8 cellular contexts compared by ENCODE assay signal in genomic region chr5:135829681-135830383, GRCh38. TPM values are rescaled to one million over a fixed set of nuclear protein-coding genes. Genes with fewer than 3 reads are reported as not detected.
DNase-seq lines count a peak whose midpoint lies in the region; ATAC-seq and TF ChIP-seq lines count a peak whose summit lies in the region.

No MANE protein-coding gene starts in this region.

- CTCF ChIA-PET in activated CD8-positive, alpha-beta memory T cell treated with anti-CD3 and anti-CD28 coated beads, Interleukin-2, amount 10 ng/mL, durations not matched to agents 7 days and 5 days (lab: Charles Lee) = interaction anchor here (0.9 to 2.7 kb wide), 10 partner anchors 9 to 364 kb away, joined by 3 to 27 read pairs (median 4); no protein-coding TSS in a partner anchor

- WGBS in GM23248 (ENCODE audit: low coverage in 1 of 2, low lambda C conversion rate in 2 of 2, missing lambda C conversion rate in 2 of 2), 2 experiments = 21 to 22% methylated on average over 19 of the region's 19 CpGs
- 27 to 44% methylated on average over 2 to 11 of the region's 19 CpGs for WGBS in gastroesophageal sphincter (ENCODE audit: low coverage in 1 of 2), 2 donors

- H3K36me3 ChIP-seq in GM23248 (ENCODE audit: low read depth) = no peaks in the 10 kb centered on the region
- no peaks in the 10 kb centered on the region for H3K36me3 ChIP-seq in gastroesophageal sphincter

- H3K27me3 Mint-ChIP-seq in activated CD8-positive, alpha-beta memory T cell treated with anti-CD3 and anti-CD28 coated beads, Interleukin-2, amount 10 ng/mL, durations not matched to agents 7 days and 5 days = peaks cover 29% of the 10 kb centered on the region

- peak; percentile 76 for DNase-seq in COR-L47 (lab: John Stamatoyannopoulos, UW)
- DNase-seq in GM23248 = peak; percentile 86
- peak; percentile 45 for DNase-seq in NCI-H2227 treated with DMSO at 0.1 percent for 48 hours (lab: John Stamatoyannopoulos, UW)
- DNase-seq in activated CD8-positive, alpha-beta memory T cell treated with anti-CD3 and anti-CD28 coated beads, Interleukin-2, amount 10 ng/mL, durations not matched to agents 7 days and 5 days = peak; percentile 54
- DNase-seq in pons (ENCODE audit: low spot score) = peak; percentile 61

- no peak overlapping the region for H3K4me2 ChIP-seq in GM23248 (ENCODE audit: unreplicated experiment)

- H3K4me1 ChIP-seq in GM23248 (ENCODE audit: insufficient read depth) (no peaks in the 10 kb centered on the region), gastroesophageal sphincter (peaks cover 0 to 17% (median 5%) of the 10 kb centered on the region in 3 donors)

- no peaks in the 10 kb centered on the region for H3F3A ChIP-seq in GM23248 (ENCODE audit: insufficient read depth)

- no peak overlapping the region for H2AFZ ChIP-seq in GM23248

- peaks cover 39% of the 10 kb centered on the region for H3K27me3 ChIP-seq in GM23248 (replicated peaks; ENCODE audit: insufficient read depth)
- peaks cover 49% of the 10 kb centered on the region for H3K27me3 ChIP-seq in gastroesophageal sphincter

- H3K79me2 ChIP-seq in GM23248 (ENCODE audit: insufficient read depth) = no peaks in the 10 kb centered on the region

- no peaks in the 10 kb centered on the region for H3K4me1 Mint-ChIP-seq in activated CD8-positive, alpha-beta memory T cell treated with anti-CD3 and anti-CD28 coated beads, Interleukin-2, amount 10 ng/mL, durations not matched to agents 7 days and 5 days

- no peaks in the 10 kb centered on the region for H4K20me1 ChIP-seq in GM23248 (ENCODE audit: insufficient read depth)

- H3K36me3 Mint-ChIP-seq in activated CD8-positive, alpha-beta memory T cell treated with anti-CD3 and anti-CD28 coated beads, Interleukin-2, amount 10 ng/mL, durations not matched to agents 7 days and 5 days = no peaks in the 10 kb centered on the region

- H3K9me3 Mint-ChIP-seq in activated CD8-positive, alpha-beta memory T cell treated with anti-CD3 and anti-CD28 coated beads, Interleukin-2, amount 10 ng/mL, durations not matched to agents 7 days and 5 days (ENCODE audit: low read depth) = no peaks in the 10 kb centered on the region

- H3K27ac ChIP-seq in GM23248 (no peak overlapping the region), gastroesophageal sphincter (no peak overlapping the region)

- TF ChIP-seq POLR2A in gastroesophageal sphincter (IDR thresholded peaks at IDR 0.05) (no peak), GM18505 (IDR thresholded peaks at IDR 0.05; ENCODE audit: borderline replicate concordance, extremely low read depth, insufficient read depth, insufficient read length) (no peak)

- H3K4me3 ChIP-seq in GM23248 (no peak overlapping the region), gastroesophageal sphincter (no peak overlapping the region)

- no peak overlapping the region for H3K27ac Mint-ChIP-seq in activated CD8-positive, alpha-beta memory T cell treated with anti-CD3 and anti-CD28 coated beads, Interleukin-2, amount 10 ng/mL, durations not matched to agents 7 days and 5 days

- TF ChIP-seq CTCF in gastroesophageal sphincter (IDR thresholded peaks at IDR 0.05) = peak in 3 of 4 experiments; percentile 48 to 75 (median 56)

- H3K4me3 Mint-ChIP-seq in activated CD8-positive, alpha-beta memory T cell treated with anti-CD3 and anti-CD28 coated beads, Interleukin-2, amount 10 ng/mL, durations not matched to agents 7 days and 5 days = no peak overlapping the region

- no peak overlapping the region for H3K9ac ChIP-seq in GM23248

- H3K9me2 ChIP-seq in GM23248 (ENCODE audit: insufficient read depth) = no peaks in the 10 kb centered on the region

- in situ Hi-C loops in GM23248 (cut with MboI) = loop anchor here (5.0 kb wide), 1 partner anchor 273 kb away; no protein-coding TSS in a partner anchor

- TF ChIP-seq EP300 in gastroesophageal sphincter (IDR thresholded peaks at IDR 0.05) = no peak

- ATAC-seq in activated CD8-positive, alpha-beta memory T cell treated with anti-CD3 and anti-CD28 coated beads, Interleukin-2, amount 10 ng/mL, durations not matched to agents 7 days and 5 days = no peak
- ATAC-seq in gastroesophageal sphincter = peak; percentile 42
- no peak for ATAC-seq in HG03139 (IDR thresholded peaks at IDR 0.05; ENCODE audit: unreplicated experiment)
- ATAC-seq in GM18505 (IDR thresholded peaks at IDR 0.05; ENCODE audit: unreplicated experiment) = no peak

- H3K9me3 ChIP-seq in GM23248 (ENCODE audit: low read depth) (no peaks in the 10 kb centered on the region), gastroesophageal sphincter (no peaks in the 10 kb centered on the region)

RNA-seq across cellular contexts. Expression of gene SLC25A48, which starts 4.6 kb away (rescaled TPM):
- not detected in 2 replicates for total RNA-seq in GM23248 (2014; rRNA removed; shearing (Covaris generic))
- not detected in 2 replicates for polyA plus RNA-seq in GM23248 (2016; fragmentation: Nextera tagmentation; extraction: Ambion mirVana)
- not detected for total RNA-seq in activated CD8-positive, alpha-beta memory T cell treated with anti-CD3 and anti-CD28 coated beads, Interleukin-2, amount 10 ng/mL, durations not matched to agents 7 days and 5 days
- total RNA-seq in gastroesophageal sphincter = under 1 TPM in 1 of 4 donors, not detected in 3; 0.27 TPM
